ENCODE assay signal across 8 cellular contexts in genomic region chr17:64975318-64976087, GRCh38. TPM values are rescaled to one million over a fixed set of nuclear protein-coding genes. Genes with fewer than 3 reads are reported as not detected.
DNase-seq lines count a peak whose midpoint lies in the region; ATAC-seq and TF ChIP-seq lines count a peak whose summit lies in the region.

No MANE protein-coding gene starts in this region.

- H2AFZ ChIP-seq in PC-3 (ENCODE audit: low read length) = peak overlapping the region; percentile 92

- in situ Hi-C loops in KBM-7 (cut with MboI; ENCODE audit: low pct_unique_long_range_greater_than_20kb, low sequenced_read_pairs) = no loop called here

- H3K4me3 Mint-ChIP-seq in activated T-cell treated with anti-CD3 and anti-CD28 coated beads, Interleukin-2, amount 50 U/mL, for 24 hours = peak overlapping the region; percentile 87

- H3K27me3 ChIP-seq in PC-3 (ENCODE audit: low read length) (no peaks in the 10 kb centered on the region), muscle layer of colon (ENCODE audit: control insufficient read depth in 1 of 2, insufficient read depth in 2 of 2, low read length in 2 of 2) (no peaks in the 10 kb centered on the region)

- peak overlapping the region; percentile 92 for H3K4me3 ChIP-seq in PC-3 (ENCODE audit: low read length)
- H3K4me3 ChIP-seq in muscle layer of colon (ENCODE audit: low read depth in 1 of 2, low read length in 2 of 2) = peak overlapping the region; percentile 63 to 77

- ATAC-seq in GM21737 (IDR thresholded peaks at IDR 0.05; ENCODE audit: unreplicated experiment) (peak; percentile 78), PC-3 (peak; percentile 94)

- TF ChIP-seq CTCF in PC-3 (conservative IDR thresholded peaks at IDR 0.05; ENCODE audit: low read depth, low read length) = no peak

- intact Hi-C loops in PC-3 (cut with micrococcal nuclease) = loop anchor here (2.0 kb wide), 2 partner anchors 81 to 125 kb away; partner anchors contain the start of gene GNA13

- no peaks in the 10 kb centered on the region for H3F3A ChIP-seq in PC-3 (ENCODE audit: low read length, unreplicated experiment)

- no peaks in the 10 kb centered on the region for H3K9me2 ChIP-seq in PC-3 (replicated peaks; ENCODE audit: low read length)

- POLR2A ChIA-PET in PC-3 (lab: Charles Lee; ENCODE audit: unreplicated experiment) = interaction anchor here (0.5 to 1.1 kb wide), 5 partner anchors 38 to 554 kb away, joined by 3 to 4 read pairs (median 3); no protein-coding TSS in a partner anchor

- H3K4me2 ChIP-seq in PC-3 (ENCODE audit: low read length) = peak overlapping the region; percentile 97

- TSS peak; percentile 73 for BruUV-seq in PC-3 (replicated peaks; lab: Mats Ljungman, UMichigan)

- H3K4me1 ChIP-seq in PC-3 (ENCODE audit: insufficient read depth, low read length) = peaks cover 23% of the 10 kb centered on the region
- peaks cover 7% of the 10 kb centered on the region for H3K4me1 ChIP-seq in muscle layer of colon (ENCODE audit: insufficient read depth, low read length)

- peak overlapping the region; percentile 83 for H3K27ac ChIP-seq in PC-3 (ENCODE audit: low read length)
- peak overlapping the region; percentile 96 for H3K27ac ChIP-seq in muscle layer of colon (ENCODE audit: low read depth, low read length)

- peak overlapping the region; percentile 100 for H3K27ac Mint-ChIP-seq in activated T-cell treated with anti-CD3 and anti-CD28 coated beads, Interleukin-2, amount 50 U/mL, for 24 hours

- TF ChIP-seq POLR2A in erythroblast (IDR thresholded peaks at IDR 0.05; ENCODE audit: low read length) = peak; percentile 86

- peak; percentile 51 for DNase-seq in DMS79 (lab: John Stamatoyannopoulos, UW)
- DNase-seq in KBM-7 = peak; percentile 96
- DNase-seq in PC-3 = peak; percentile 99
- peak; percentile 98 for DNase-seq in activated T-cell treated with anti-CD3 and anti-CD28 coated beads, Interleukin-2, amount 50 U/mL, for 24 hours
- DNase-seq in erythroblast (lab: John Stamatoyannopoulos, UW) = peak; percentile 96 to 99
- peak; percentile 93 to 97 for DNase-seq in stimulated activated CD8-positive, alpha-beta memory T cell treated with anti-CD3 and anti-CD28 coated beads, Interleukin-7, amount 100 ng/mL, for 1 hour (ENCODE audit: low read depth in 2 of 2)

- no peaks in the 10 kb centered on the region for H4K20me1 ChIP-seq in PC-3 (ENCODE audit: low read length)

- H3K9me3 ChIP-seq in PC-3 (ENCODE audit: low read length) = no peaks in the 10 kb centered on the region
- no peaks in the 10 kb centered on the region for H3K9me3 ChIP-seq in muscle layer of colon (ENCODE audit: low read length)

- H3K27me3 Mint-ChIP-seq in activated T-cell treated with anti-CD3 and anti-CD28 coated beads, Interleukin-2, amount 50 U/mL, for 24 hours = no peaks in the 10 kb centered on the region

- H3K4me1 Mint-ChIP-seq in activated T-cell treated with anti-CD3 and anti-CD28 coated beads, Interleukin-2, amount 50 U/mL, for 24 hours (ENCODE audit: low read depth) = peaks cover 66% of the 10 kb centered on the region

- H3K9ac ChIP-seq in PC-3 (ENCODE audit: low read length) = peak overlapping the region; percentile 95
- peak overlapping the region; percentile 66 for H3K9ac ChIP-seq in muscle layer of colon (ENCODE audit: low read length)

- H3K79me2 ChIP-seq in PC-3 (ENCODE audit: low read length) = no peaks in the 10 kb centered on the region

- CTCF ChIA-PET in PC-3 (lab: Charles Lee) = interaction anchor here (0.8 to 1.3 kb wide), 2 partner anchors 125 to 198 kb away, joined by 6 to 7 read pairs; no protein-coding TSS in a partner anchor

- H3K36me3 ChIP-seq in PC-3 (ENCODE audit: low read depth, low read length) (no peaks in the 10 kb centered on the region), muscle layer of colon (ENCODE audit: insufficient read depth, low read length) (peaks cover 3% of the 10 kb centered on the region)

- no peaks in the 10 kb centered on the region for H3K9me3 Mint-ChIP-seq in activated T-cell treated with anti-CD3 and anti-CD28 coated beads, Interleukin-2, amount 50 U/mL, for 24 hours

- peaks cover 32% of the 10 kb centered on the region for H3K36me3 Mint-ChIP-seq in activated T-cell treated with anti-CD3 and anti-CD28 coated beads, Interleukin-2, amount 50 U/mL, for 24 hours (ENCODE audit: low read depth)

RNA-seq across cellular contexts. Expression of gene LRRC37A3, which starts 56.2 kb away (rescaled TPM):
- 6.4 and 7.1 TPM in 2 replicates for total RNA-seq in PC-3 (2014; rRNA removed)

Comparison
In these comparisons a context has a peak if more than half of its experiments do, and no peak if none do; other contexts are left out.
1. Peak in every context shown above with its lines: DNase-seq, ATAC-seq, H3K4me3 ChIP-seq and H3K27ac ChIP-seq.